12 cellular contexts compared by ENCODE assay signal in the genomic region with DNA sequence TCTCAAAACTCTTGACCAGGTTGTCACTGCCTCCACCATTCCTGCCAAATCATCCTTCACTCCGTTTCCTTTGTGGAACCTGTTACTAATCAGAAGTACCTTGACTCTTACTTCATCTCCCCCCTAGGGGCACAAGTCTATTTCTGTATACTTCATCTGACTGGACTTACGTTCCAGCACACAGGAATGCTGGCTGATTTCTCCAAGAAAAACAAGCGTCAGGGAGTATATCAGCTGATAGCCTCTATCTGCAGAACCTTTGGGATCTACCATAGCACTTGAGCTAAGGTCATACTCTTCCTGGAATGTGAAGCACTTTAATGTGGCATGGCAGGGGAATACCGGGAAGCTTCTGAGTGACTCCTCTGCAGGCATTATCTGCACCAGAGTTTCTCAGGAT.
"Had no signal": no experiment of that assay in that cellular context is flagged by ENCODE, and none has a peak within 500 bp of the region (broad histone marks: within the 10 kb centered on the region; RNA-seq: fewer than 3 reads in every experiment).

No MANE protein-coding gene starts in this region.

- H3K27ac ChIP-seq: foreskin keratinocyte, parathyroid adenoma, testis had no signal

- H2AFZ ChIP-seq: parathyroid adenoma had no signal

- H3K4me1 ChIP-seq: foreskin keratinocyte, parathyroid adenoma, testis had no signal

- H3K9ac ChIP-seq: parathyroid adenoma had no signal

- FAIRE-seq: kidney had no signal

- H3K27me3 ChIP-seq: foreskin keratinocyte, testis had no signal

- H3K4me3 ChIP-seq: testis had no signal

- DNase-seq: activated CD4-positive, alpha-beta T cell treated with anti-CD3 and anti-CD28 coated beads, Interleukin-2, amount 50 U/mL, for 4 hours; activated CD4-positive, CD25-positive, alpha-beta regulatory T cell treated with anti-CD3 and anti-CD28 coated beads, Interleukin-2, amount 50 U/mL, for 72 hours; activated effector memory CD4-positive, alpha-beta T cell treated with anti-CD3 and anti-CD28 coated beads, Interleukin-2, amount 50 U/mL, for 16 hours; activated T-cell treated with anti-CD3 and anti-CD28 coated beads, Interleukin-2, amount 50 U/mL, for 4 hours; amygdala; foreskin keratinocyte; kidney; retina; stimulated activated CD4-positive, alpha-beta T cell treated with anti-CD3 and anti-CD28 coated beads, Interleukin-4, amount 100 ng/mL, for 4 hours; stimulated activated naive CD8-positive, alpha-beta T cell treated with anti-CD3 and anti-CD28 coated beads, Interleukin-15, amount 100 ng/mL, for 72 hours; testis had no signal

- H3K79me2 ChIP-seq: parathyroid adenoma had no signal

- ATAC-seq: activated T-cell treated with anti-CD3 and anti-CD28 coated beads, Interleukin-2, amount 50 U/mL, for 4 hours; foreskin keratinocyte; stimulated activated naive CD8-positive, alpha-beta T cell treated with anti-CD3 and anti-CD28 coated beads, Interleukin-15, amount 100 ng/mL, for 72 hours had no signal

- H3K9me3 ChIP-seq: testis had no signal
